ENCODE assay signal across 27 cellular contexts in the genomic region with DNA sequence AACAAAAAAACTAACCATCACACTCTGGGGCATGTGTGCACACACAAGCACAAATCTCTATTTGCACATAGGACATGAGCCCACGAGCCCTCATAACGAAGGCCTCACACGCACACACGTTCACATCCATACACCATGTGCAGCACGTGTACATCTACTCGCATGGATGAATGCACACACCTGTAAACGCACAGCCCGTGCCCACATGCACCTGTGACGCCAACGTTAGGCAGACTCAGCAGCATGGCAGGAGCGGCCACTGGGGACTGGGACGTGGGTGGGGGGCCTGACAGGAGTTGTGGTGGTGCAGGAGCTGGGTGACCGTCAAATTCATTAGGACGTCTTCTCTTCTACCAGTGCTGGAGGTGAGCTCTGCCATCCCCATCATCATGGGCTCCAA. TPM values are rescaled to one million over a fixed set of nuclear protein-coding genes. Genes with fewer than 3 reads are reported as not detected.
"Had no signal": no experiment of that assay in that cellular context is flagged by ENCODE, and none has a peak within 500 bp of the region (broad histone marks: within the 10 kb centered on the region; RNA-seq: fewer than 3 reads in every experiment).

No MANE protein-coding gene starts in this region.

- H3K9me3 ChIP-seq: sigmoid colon, stomach, suprapubic skin, tibial nerve had no signal

- H3K4me1 ChIP-seq: parathyroid adenoma had no signal

- DNase-seq: activated CD4-positive, alpha-beta T cell treated with anti-CD3 and anti-CD28 coated beads for 1 hour; activated CD4-positive, alpha-beta T cell treated with anti-CD3 and anti-CD28 coated beads, Interleukin-2, amount 50 U/mL, for 1 hour; activated CD8-positive, alpha-beta T cell treated with anti-CD3 and anti-CD28 coated beads, Interleukin-2, amount 10 ng/mL, durations not matched to agents 7 days and 5 days; activated gamma-delta T cell; aorta; foreskin melanocyte; hypothalamus; nucleus accumbens; sigmoid colon; stimulated activated CD4-positive, alpha-beta T cell treated with anti-CD3 and anti-CD28 coated beads, Interleukin-15, amount 100 ng/mL, for 24 hours; stomach; T-helper 9 cell had no signal

- H3K4me2 ChIP-seq: smooth muscle cell had no signal

- H3K79me2 ChIP-seq: parathyroid adenoma had no signal

- H3K27me3 ChIP-seq: suprapubic skin had no signal

- H3K4me3 ChIP-seq: sigmoid colon, smooth muscle cell, stomach, suprapubic skin, tibial nerve had no signal

- H3K27ac ChIP-seq: parathyroid adenoma, sigmoid colon, stomach, suprapubic skin, tibial nerve had no signal

- H3K36me3 ChIP-seq: sigmoid colon, stomach, suprapubic skin, tibial nerve had no signal

- ATAC-seq: activated CD8-positive, alpha-beta T cell treated with anti-CD3 and anti-CD28 coated beads, Interleukin-2, amount 10 ng/mL, durations not matched to agents 7 days and 5 days; esophagus mucosa; stimulated activated memory B cell treated with anti-CD40 and anti-IgM and Interleukin-4, amounts not matched to agents 10 μg/mL and 1 μg/mL and 100 μg/mL, for 72 hours had no signal

- H2AFZ ChIP-seq: parathyroid adenoma had no signal

RNA-seq across cellular contexts. Expression of gene SLC34A1, which starts 3.2 kb away (rescaled TPM):
- total RNA-seq: aorta, cardiac septum, chondrocyte, endothelial cell of umbilical vein, myocyte, sigmoid colon, smooth muscle cell, stomach, tibial nerve, urinary bladder had no signal

RNA-seq across cellular contexts. Expression of gene PFN3, which starts 13.1 kb away (rescaled TPM):
- total RNA-seq: activated CD8-positive, alpha-beta T cell treated with anti-CD3 and anti-CD28 coated beads, Interleukin-2, amount 10 ng/mL, durations not matched to agents 7 days and 5 days; activated T-helper 1 cell treated with anti-CD3 and anti-CD28 coated beads, Interleukin-12 subunit alpha, Interleukin-12 subunit beta, Interleukin-2, Interleukin-4 antibody, amounts not matched to agents 30 ng/mL and 10 ng/mL and 1 ng/mL, durations not matched to agents 14 hours and 24 hours and 36 hours; aorta; cardiac septum; chondrocyte; endothelial cell of umbilical vein; esophagus mucosa; liver; mononuclear cell; myocyte; renal cortical epithelial cell; sigmoid colon; smooth muscle cell; stomach; suprapubic skin; tibial nerve; urinary bladder had no signal

RNA-seq across cellular contexts. Expression of gene F12, which starts 22.0 kb away (rescaled TPM):
- total RNA-seq: cardiac septum, urinary bladder had no signal
